In genomic region chr9:113483676-113484257, GRCh38 we compare ENCODE assay signal across 20 cellular contexts. TPM values are rescaled to one million over a fixed set of nuclear protein-coding genes. Genes with fewer than 3 reads are reported as not detected.
DNase-seq lines count a peak whose midpoint lies in the region; ATAC-seq, FAIRE-seq and TF ChIP-seq lines count a peak whose summit lies in the region.
"Had no signal": no experiment of that assay in that cellular context is flagged by ENCODE, and none has a peak within 500 bp of the region (broad histone marks: within the 10 kb centered on the region; RNA-seq: fewer than 3 reads in every experiment).

No MANE protein-coding gene starts in this region.

- no peaks in the 10 kb centered on the region for H3K9me3 Mint-ChIP-seq in activated T-cell treated with anti-CD3 and anti-CD28 coated beads, Interleukin-2, amount 50 U/mL, for 4 hours
- H3K9me3 Mint-ChIP-seq: activated CD8-positive, alpha-beta T cell treated with anti-CD3 and anti-CD28 coated beads for 36 hours; stimulated activated naive B cell treated with anti-CD40 and anti-IgM and Interleukin-4, amounts not matched to agents 10 μg/mL and 1 μg/mL and 100 μg/mL, for 72 hours; WTC11 had no signal

- peaks cover 2% of the 10 kb centered on the region for H3K79me1 ChIP-seq in trophoblast cell (ENCODE audit: low read length)

- no peak overlapping the region for H3K4me3 ChIP-seq in cardiac muscle cell
- no peak overlapping the region for H3K4me3 ChIP-seq in heart right ventricle
- no peak overlapping the region for H3K4me3 ChIP-seq in trophoblast cell (ENCODE audit: low read depth, low read length)
- no peak overlapping the region for H3K4me3 ChIP-seq in aorta (ENCODE audit: low read length in 2 of 2)
- H3K4me3 ChIP-seq in HepG2 (replicated peaks in 1 of 3; ENCODE audit: insufficient read depth in 1 of 3, low read depth in 2 of 3, low read length in 3 of 3), result no peak overlapping the region
- H3K4me3 ChIP-seq: right lobe of liver had no signal

- CTCF ChIA-PET in HepG2 (lab: Yijun Ruan, JAX; ENCODE audit: low intra/inter-chr PET ratio, low total read pairs), result no interaction called here

- no peaks in the 10 kb centered on the region for H3K36me3 Mint-ChIP-seq in activated T-cell treated with anti-CD3 and anti-CD28 coated beads, Interleukin-2, amount 50 U/mL, for 4 hours (ENCODE audit: insufficient read depth)
- H3K36me3 Mint-ChIP-seq: activated naive CD8-positive, alpha-beta T cell; stimulated activated naive B cell treated with anti-CD40 and anti-IgM and Interleukin-4, amounts not matched to agents 10 μg/mL and 1 μg/mL and 100 μg/mL, for 72 hours; WTC11 had no signal

- H3K9me3 ChIP-seq in cardiac muscle cell (ENCODE audit: low read depth), result no peaks in the 10 kb centered on the region
- no peaks in the 10 kb centered on the region for H3K9me3 ChIP-seq in heart right ventricle
- H3K9me3 ChIP-seq in trophoblast cell (ENCODE audit: insufficient read depth, low read depth, low read length), result no peaks in the 10 kb centered on the region
- no peaks in the 10 kb centered on the region for H3K9me3 ChIP-seq in aorta (ENCODE audit: control insufficient read depth, low read length)
- H3K9me3 ChIP-seq in HepG2 (ENCODE audit: low read length), result no peaks in the 10 kb centered on the region
- H3K9me3 ChIP-seq: right lobe of liver had no signal

- peaks cover 12% of the 10 kb centered on the region for H3K4me1 Mint-ChIP-seq in activated T-cell treated with anti-CD3 and anti-CD28 coated beads, Interleukin-2, amount 50 U/mL, for 4 hours (ENCODE audit: low read depth)
- H3K4me1 Mint-ChIP-seq: stimulated activated naive B cell treated with anti-CD40 and anti-IgM and Interleukin-4, amounts not matched to agents 10 μg/mL and 1 μg/mL and 100 μg/mL, for 72 hours had no signal

- no peaks in the 10 kb centered on the region for H4K20me1 ChIP-seq in HepG2 (ENCODE audit: insufficient read depth, low read length)

- FAIRE-seq in HepG2 (lab: Jason Lieb, UNC), result no peak
- FAIRE-seq: A204.1, GM18507 had no signal

- no peak overlapping the region for H4K12ac ChIP-seq in trophoblast cell (ENCODE audit: low read depth, low read length)

- H3K23ac ChIP-seq in trophoblast cell (ENCODE audit: low read length), result no peak overlapping the region

- H3K4me2 ChIP-seq in trophoblast cell (ENCODE audit: low read length) (no peak overlapping the region), HepG2 (ENCODE audit: low read depth, low read length) (no peak overlapping the region)

- 54 to 57% methylated on average over 9 of the region's 9 CpGs for WGBS in heart right ventricle, 2 donors
- WGBS in trophoblast cell (ENCODE audit: extremely low coverage, insufficient coverage, insufficient read length), result no CpG with 5 or more reads among the region's 9 CpGs
- 17 to 27% methylated on average over 9 of the region's 9 CpGs for WGBS in aorta, 2 donors
- WGBS in HepG2 (ENCODE audit: low lambda C conversion rate), result 99% methylated on average over 8 of the region's 9 CpGs

- H3K79me2 ChIP-seq in trophoblast cell (ENCODE audit: control insufficient read depth, insufficient read depth, low read length, poor library complexity) (peaks cover 1% of the 10 kb centered on the region), HepG2 (ENCODE audit: insufficient read depth, low read length) (no peaks in the 10 kb centered on the region)

- no peak for TF ChIP-seq EP300 in HepG2 (IDR thresholded peaks at IDR 0.05; ENCODE audit: low read depth in 2 of 2, low read length in 2 of 2)
- TF ChIP-seq EP300 in HepG2 (CRISPR knock-in tag; IDR thresholded peaks at IDR 0.05; ENCODE audit: borderline replicate concordance), result no peak

- H3K14ac ChIP-seq in trophoblast cell (ENCODE audit: low read length), result no peak overlapping the region

- intact Hi-C loops in Right ventricle myocardium superior (cut with DNase I), result no loop called here
- intact Hi-C loops in heart right ventricle (cut with DNase I), result no loop called here
- intact Hi-C loops in aorta (cut with DNase I), result no loop called here
- intact Hi-C loops in HepG2 (cut with micrococcal nuclease; ENCODE audit: unreplicated experiment), result no loop called here

- H3K9ac ChIP-seq in trophoblast cell (ENCODE audit: low read length) (no peak overlapping the region), HepG2 (ENCODE audit: insufficient read depth, low read depth, low read length) (no peak overlapping the region)

- no peaks in the 10 kb centered on the region for H3K27me3 Mint-ChIP-seq in activated T-cell treated with anti-CD3 and anti-CD28 coated beads, Interleukin-2, amount 50 U/mL, for 4 hours (ENCODE audit: low read depth)
- H3K27me3 Mint-ChIP-seq: activated CD8-positive, alpha-beta T cell treated with anti-CD3 and anti-CD28 coated beads for 36 hours; activated naive CD8-positive, alpha-beta T cell had no signal

- TF ChIP-seq RAD21 in HepG2 (CRISPR knock-in tag; IDR thresholded peaks at IDR 0.05), result no peak

- no peaks in the 10 kb centered on the region for H3K27me3 ChIP-seq in cardiac muscle cell
- no peaks in the 10 kb centered on the region for H3K27me3 ChIP-seq in heart right ventricle
- no peaks in the 10 kb centered on the region for H3K27me3 ChIP-seq in trophoblast cell (ENCODE audit: insufficient read depth, low read length)
- no peaks in the 10 kb centered on the region for H3K27me3 ChIP-seq in aorta (ENCODE audit: control insufficient read depth in 1 of 2, insufficient read depth in 2 of 2, low read length in 1 of 2)
- H3K27me3 ChIP-seq in HepG2 (ENCODE audit: control insufficient read depth in 1 of 2, insufficient read depth in 2 of 2, low read length in 2 of 2), result no peaks in the 10 kb centered on the region
- H3K27me3 ChIP-seq: brain microvascular endothelial cell, right lobe of liver had no signal

- ATAC-seq in Right ventricle myocardium superior (ENCODE audit: poor library complexity) (no peak), heart right ventricle (peak in 3 of 8 donors; percentile 22 to 42 (median 31)), aorta (ENCODE audit: low FRiP score) (peak; percentile 20), HepG2 (no peak)
- no peak for ATAC-seq in activated T-cell treated with anti-CD3 and anti-CD28 coated beads, Interleukin-2, amount 50 U/mL, for 4 hours
- ATAC-seq: activated CD8-positive, alpha-beta T cell treated with anti-CD3 and anti-CD28 coated beads for 36 hours; stimulated activated naive B cell treated with anti-CD40 and anti-IgM and Interleukin-4, amounts not matched to agents 10 μg/mL and 1 μg/mL and 100 μg/mL, for 72 hours; WTC11 had no signal

- H3K4me1 ChIP-seq in cardiac muscle cell (ENCODE audit: low read depth) (peaks cover 12% of the 10 kb centered on the region), heart right ventricle (peaks cover 6 to 58% (median 50%) of the 10 kb centered on the region in 9 donors), trophoblast cell (ENCODE audit: control insufficient read depth in 1 of 2, insufficient read depth in 2 of 2, low read length in 2 of 2) (peaks cover 12 to 20% of the 10 kb centered on the region in 2 experiments), aorta (ENCODE audit: control insufficient read depth in 1 of 2, insufficient read depth in 2 of 2, low read length in 2 of 2) (peaks cover 7 to 12% of the 10 kb centered on the region in 2 donors), HepG2 (ENCODE audit: insufficient read depth, low read length) (peaks cover 6% of the 10 kb centered on the region)
- H3K4me1 ChIP-seq: right lobe of liver had no signal

- in situ Hi-C loops in HepG2 (cut with HindIII; ENCODE audit: extremely low pct_ligation_motif_present, low pct_unique_long_range_greater_than_20kb), result no loop called here

- H2BK12ac ChIP-seq in trophoblast cell (ENCODE audit: low read length), result peak overlapping the region; percentile 46

- no peak for DNase-seq in cardiac muscle cell (ENCODE audit: low read depth in 1 of 2, low spot score in 1 of 2)
- DNase-seq in Right ventricle myocardium superior, result no peak
- no peak for DNase-seq in heart right ventricle
- DNase-seq in trophoblast cell, result no peak
- DNase-seq in aorta, result no peak
- DNase-seq in activated T-cell treated with anti-CD3 and anti-CD28 coated beads, Interleukin-2, amount 50 U/mL, for 4 hours, result no peak
- no peak for DNase-seq in HepG2 (ENCODE audit: low spot score)
- DNase-seq in NCI-H2227 treated with DMSO at 0.1 percent for 48 hours (lab: John Stamatoyannopoulos, UW), result no peak
- DNase-seq: activated CD8-positive, alpha-beta T cell treated with anti-CD3 and anti-CD28 coated beads for 36 hours; activated T-cell treated with anti-CD3 and anti-CD28 coated beads, Interleukin-2, amount 50 U/mL, for 48 hours; NCI-H2081 treated with DMSO at 0.1 percent for 48 hours; stimulated activated naive B cell treated with anti-CD40 and anti-IgM and Interleukin-4, amounts not matched to agents 10 μg/mL and 1 μg/mL and 100 μg/mL, for 72 hours; T-helper 2 cell had no signal

- H3K18ac ChIP-seq in trophoblast cell (ENCODE audit: low read length), result no peak overlapping the region

- H2BK120ac ChIP-seq in trophoblast cell (ENCODE audit: insufficient read depth, low read length, poor library complexity), result no peak overlapping the region

- H3K4ac ChIP-seq in trophoblast cell (ENCODE audit: low read depth, low read length), result no peak overlapping the region

- H4K8ac ChIP-seq in trophoblast cell (ENCODE audit: low read depth, low read length), result no peak overlapping the region

- POLR2A ChIA-PET in HepG2 (lab: Yijun Ruan, JAX), result interaction anchor here (1.9 kb wide), 1 partner anchor 21 kb away, joined by 8 read pairs; no protein-coding TSS in a partner anchor

- TF ChIP-seq POLR2A in HepG2 (IDR thresholded peaks at IDR 0.05; ENCODE audit: insufficient read depth in 1 of 2, low read depth in 2 of 2, low read length in 2 of 2), result no peak

- peak overlapping the region; percentile 19 for H2AK5ac ChIP-seq in trophoblast cell (ENCODE audit: low read length)

- no peak overlapping the region for H2BK5ac ChIP-seq in trophoblast cell (ENCODE audit: low read depth, low read length, poor library complexity)

- H2AFZ ChIP-seq in trophoblast cell (ENCODE audit: insufficient read depth, low read length, poor library complexity) (peak overlapping the region; percentile 5), HepG2 (ENCODE audit: low read length) (no peak overlapping the region)

- H3K36me3 ChIP-seq in cardiac muscle cell (no peaks in the 10 kb centered on the region), heart right ventricle (peaks cover 0 to 5% (median 0%) of the 10 kb centered on the region in 9 donors), trophoblast cell (ENCODE audit: control insufficient read depth in 1 of 2, insufficient read depth in 2 of 2, low read length in 2 of 2) (peaks cover 0 to 2% of the 10 kb centered on the region in 2 experiments), aorta (ENCODE audit: control insufficient read depth in 1 of 2, insufficient read depth in 2 of 2, low read length in 1 of 2) (no peaks in the 10 kb centered on the region), HepG2 (replicated peaks in 1 of 2; ENCODE audit: control insufficient read depth in 1 of 2, insufficient read depth in 2 of 2, low read length in 2 of 2) (peaks cover 18 to 67% of the 10 kb centered on the region in 2 experiments; a peak in 4 of 5 replicates)
- H3K36me3 ChIP-seq: brain microvascular endothelial cell, right lobe of liver had no signal

- TF ChIP-seq CTCF in cardiac muscle cell (IDR thresholded peaks at IDR 0.05; ENCODE audit: low read depth, low read length) (no peak), heart right ventricle (IDR thresholded peaks at IDR 0.05) (no peak), HepG2 (CRISPR knock-in tag; IDR thresholded peaks at IDR 0.05) (no peak)

- H4K91ac ChIP-seq in trophoblast cell (ENCODE audit: low read depth, low read length), result no peak overlapping the region

- no TSS peak for BruUV-seq in HepG2 (replicated peaks; lab: Mats Ljungman, UMichigan)

- H3K27ac ChIP-seq in cardiac muscle cell, result peak overlapping the region; percentile 2
- H3K27ac ChIP-seq in heart right ventricle, result peak overlapping the region in 9 of 10 donors; percentile 3 to 78 (median 73)
- H3K27ac ChIP-seq in trophoblast cell (ENCODE audit: low read depth, low read length), result no peak overlapping the region
- H3K27ac ChIP-seq in aorta (ENCODE audit: low read depth in 1 of 2, low read length in 2 of 2), result peak overlapping the region; percentile 92 to 99
- H3K27ac ChIP-seq in HepG2 (ENCODE audit: extremely low read length, insufficient read depth, low read length), result no peak overlapping the region
- H3K27ac ChIP-seq: brain microvascular endothelial cell, epithelial cell of prostate, right lobe of liver had no signal

- H3K4me3 Mint-ChIP-seq in activated T-cell treated with anti-CD3 and anti-CD28 coated beads, Interleukin-2, amount 50 U/mL, for 4 hours, result no peak overlapping the region
- H3K4me3 Mint-ChIP-seq: activated CD8-positive, alpha-beta T cell treated with anti-CD3 and anti-CD28 coated beads for 36 hours; activated naive CD8-positive, alpha-beta T cell; stimulated activated naive B cell treated with anti-CD40 and anti-IgM and Interleukin-4, amounts not matched to agents 10 μg/mL and 1 μg/mL and 100 μg/mL, for 72 hours; WTC11 had no signal

RNA-seq across cellular contexts. Expression of gene RGS3, which starts 20.2 kb away (rescaled TPM):
- total RNA-seq in cardiac muscle cell (102 and 126 TPM in 2 replicates), Right ventricle myocardium superior (138 TPM), heart right ventricle (100 to 1,000 TPM in 9 of 10 donors, 10 to 100 TPM in 1; 98.7 to 201 (median 140) TPM), aorta (100 to 1,000 TPM; 157 to 161 TPM), HepG2 (2016; rRNA removed; fragmentation: Illumina TruSeq; extraction: Trizol) (26.7 and 28.8 TPM in 2 replicates)
- polyA plus RNA-seq in cardiac muscle cell (94.7 and 94.9 TPM in 2 replicates), heart right ventricle (100 to 1,000 TPM in 1 of 2 donors, 10 to 100 TPM in 1; 65.4 to 125 TPM), aorta (100 to 1,000 TPM in 1 of 2 donors, 10 to 100 TPM in 1; 74.3 to 142 TPM), HepG2 (2011; rRNA removed) (17.1 and 18.9 TPM in 2 replicates)
- polyA plus RNA-seq in trophoblast cell (2013), result 97.8 and 100 TPM in 2 replicates
- 10 to 100 TPM; 51.4 to 65.9 (median 63.5) TPM for total RNA-seq in activated T-cell treated with anti-CD3 and anti-CD28 coated beads, Interleukin-2, amount 50 U/mL, for 4 hours
- 6.9 and 7.7 TPM in 2 replicates for total RNA-seq in HepG2 (2016; cell fraction: cytosol; rRNA removed; fragmentation: Illumina TruSeq; extraction: Trizol; ENCODE audit: low read depth)
- 21.4 and 28.5 TPM in 2 replicates for total RNA-seq in HepG2 (2016; cell fraction: insoluble cytoplasmic fraction; rRNA removed; fragmentation: Illumina TruSeq; extraction: Trizol)
- total RNA-seq in HepG2 (2016; cell fraction: membrane; rRNA removed; fragmentation: Illumina TruSeq; extraction: Trizol), result 9.6 and 10.3 TPM in 2 replicates
- total RNA-seq in HepG2 (2016; cell fraction: nucleus; rRNA removed; fragmentation: Illumina TruSeq; extraction: Trizol), result 30.1 and 33.4 TPM in 2 replicates
- polyA plus RNA-seq in HepG2 (2011; cell fraction: cytosol; rRNA removed), result 12.7 and 14.2 TPM in 2 replicates
- polyA plus RNA-seq in HepG2 (2011; cell fraction: nucleus; rRNA removed), result 36.7 and 52.3 TPM in 2 replicates
- polyA plus RNA-seq in HepG2 (2012), result 8.7 and 10.8 TPM in 2 replicates
- 1.8 and 2.0 TPM in 2 replicates for polyA plus RNA-seq in HepG2 (2016; cell fraction: cytosol; fragmentation: Illumina TruSeq; extraction: Trizol; ENCODE audit: low read depth)
- 13.4 and 19.3 TPM in 2 replicates for polyA plus RNA-seq in HepG2 (2016; cell fraction: insoluble cytoplasmic fraction; fragmentation: Illumina TruSeq; extraction: Trizol; ENCODE audit: low read depth)
- 4.1 and 4.3 TPM in 2 replicates for polyA plus RNA-seq in HepG2 (2016; cell fraction: membrane; fragmentation: Illumina TruSeq; extraction: Trizol; ENCODE audit: low read depth)
- 30.0 and 36.0 TPM in 2 replicates for polyA plus RNA-seq in HepG2 (2016; cell fraction: nucleus; fragmentation: Illumina TruSeq; extraction: Trizol; ENCODE audit: insufficient read depth, low read depth)
- polyA minus RNA-seq in HepG2 (2011; rRNA and poly(A)+ RNA removed; ENCODE audit: low replicate concordance), result 41.8 and 53.6 TPM in 2 replicates
- 12.6 and 16.2 TPM in 2 replicates for polyA minus RNA-seq in HepG2 (2011; cell fraction: cytosol; rRNA and poly(A)+ RNA removed)
- polyA minus RNA-seq in HepG2 (2011; cell fraction: nucleus; rRNA and poly(A)+ RNA removed), result 38.4 and 42.1 TPM in 2 replicates

Comparison
In these comparisons a context has a peak if more than half of its experiments do, and no peak if none do; other contexts are left out.
1. H3K27ac ChIP-seq: peak in cardiac muscle cell (single experiment), heart right ventricle (9 of 10) and aorta (2 of 2); none in trophoblast cell (single experiment) and HepG2 (single experiment).